11 cellular contexts compared by ENCODE assay signal in the genomic region with DNA sequence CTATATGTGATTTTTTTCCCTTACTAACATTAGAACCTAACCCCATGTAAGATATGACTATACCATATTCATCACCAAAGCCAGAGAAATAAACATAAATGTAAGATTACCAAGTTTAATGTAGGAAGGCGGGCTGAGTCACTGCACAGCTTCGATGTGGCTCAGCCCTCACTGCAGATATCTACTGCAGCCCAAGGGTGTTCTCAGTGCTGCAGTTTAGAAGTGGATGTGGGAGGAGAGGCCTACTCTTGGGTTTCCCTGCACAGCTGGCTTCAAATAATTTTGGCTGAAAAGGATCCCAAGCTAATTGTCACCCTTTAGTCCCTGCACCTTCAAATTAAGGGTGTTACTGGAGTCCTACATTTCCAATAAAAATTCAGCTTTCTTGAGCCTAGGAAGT. TPM values are rescaled to one million over a fixed set of nuclear protein-coding genes. Genes with fewer than 3 reads are reported as not detected.
DNase-seq lines count a peak whose midpoint lies in the region; ATAC-seq, FAIRE-seq and TF ChIP-seq lines count a peak whose summit lies in the region.
"Had no signal": no experiment of that assay in that cellular context is flagged by ENCODE, and none has a peak within 500 bp of the region (broad histone marks: within the 10 kb centered on the region; RNA-seq: fewer than 3 reads in every experiment).

No MANE protein-coding gene starts in this region.

- H3K9me3 ChIP-seq in OCI-LY3 (ENCODE audit: insufficient read depth, low read length): no peaks in the 10 kb centered on the region
- H3K9me3 ChIP-seq in GM12878 (replicated peaks; ENCODE audit: control insufficient read depth, insufficient read depth, low read length): no peaks in the 10 kb centered on the region; the same call in 2 of the 3 replicates
- H3K9me3 ChIP-seq: lower lobe of right lung, SJSA1 had no signal

- intact Hi-C loops in GM12878 (cut with micrococcal nuclease; ENCODE audit: unreplicated experiment) (no loop called here), CD14-positive monocyte (cut with micrococcal nuclease) (no loop called here)

- no peak for FAIRE-seq in GM12878 (lab: Jason Lieb, UNC)
- FAIRE-seq: colon had no signal

- no TSS peak for BruUV-seq in GM12878 (replicated peaks; lab: Mats Ljungman, UMichigan)

- RAD21 ChIA-PET in GM12878 (lab: Charles Lee; ENCODE audit: unreplicated experiment): interaction anchor here (0.7 to 5.7 kb wide), 5 partner anchors 32 to 333 kb away, joined by 3 to 42 read pairs (median 5); no protein-coding TSS in a partner anchor

- SMC1A ChIA-PET in GM12878 (lab: Charles Lee; ENCODE audit: uncharacterized antibody, unreplicated experiment): interaction anchor here (0.6 to 2.8 kb wide), 12 partner anchors 7 to 327 kb away, joined by 3 to 9 read pairs (median 4); no protein-coding TSS in a partner anchor

- DNase-seq in GM12878 (ENCODE audit: low read depth, low spot score) (no peak), H7 (no peak), CD14-positive monocyte (ENCODE audit: low spot score) (no peak)
- peak; percentile 74 for DNase-seq in stimulated activated CD4-positive, alpha-beta T cell treated with anti-CD3 and anti-CD28 coated beads, Interleukin-15, amount 100 ng/mL, for 24 hours
- DNase-seq: lower lobe of right lung had no signal

- no peak for TF ChIP-seq POLR2A in GM12878 (IDR thresholded peaks at IDR 0.05; ENCODE audit: low read depth, low read length)

- H3K4me3 Mint-ChIP-seq in CD14-positive monocyte: no peak overlapping the region

- H3K27ac Mint-ChIP-seq in CD14-positive monocyte: peak overlapping the region in 2 of 7 donors; percentile 43 to 76

- H3K4me2 ChIP-seq in OCI-LY3 (ENCODE audit: low read length) (peak overlapping the region; percentile 21), GM12878 (ENCODE audit: control insufficient read depth, insufficient read depth) (peak overlapping the region; percentile 90)

- peaks cover 100% of the 10 kb centered on the region for H3K79me2 ChIP-seq in OCI-LY3 (ENCODE audit: low read length)
- peaks cover 94% of the 10 kb centered on the region for H3K79me2 ChIP-seq in GM12878 (ENCODE audit: control insufficient read depth, insufficient read depth, low read length)

- peaks cover 37% of the 10 kb centered on the region for H3K4me1 Mint-ChIP-seq in CD14-positive monocyte

- no peak for TF ChIP-seq RAD21 in GM12878 (IDR thresholded peaks at IDR 0.05; ENCODE audit: insufficient read depth, low read depth, low read length)

- 0% methylated on average over 2 of the region's 2 CpGs for WGBS in GM12878 (ENCODE audit: insufficient coverage, insufficient replicate concordance, low lambda C conversion rate, missing lambda C conversion rate)

- H3K4me3 ChIP-seq in OCI-LY3 (ENCODE audit: low read length) (no peak overlapping the region), GM12878 (peak overlapping the region; percentile 53), H7 (ENCODE audit: insufficient read depth, low read depth, low read length) (no peak overlapping the region)
- H3K4me3 ChIP-seq: lower lobe of right lung, SJSA1 had no signal

- POLR2A ChIA-PET in GM12878 (lab: Charles Lee): interaction anchor here (0.6 to 2.0 kb wide), 6 partner anchors 9 to 456 kb away, joined by 3 to 5 read pairs (median 4); no protein-coding TSS in a partner anchor

- H4K20me1 ChIP-seq in OCI-LY3 (ENCODE audit: insufficient read depth, low read length) (peaks cover 78% of the 10 kb centered on the region), GM12878 (ENCODE audit: control insufficient read depth, insufficient read depth) (no peaks in the 10 kb centered on the region)

- TF ChIP-seq EP300 in GM12878 (IDR thresholded peaks at IDR 0.05; ENCODE audit: borderline replicate concordance in 1 of 2, control insufficient read depth in 1 of 2, low read depth in 2 of 2, low read length in 2 of 2): no peak

- H2AFZ ChIP-seq in OCI-LY3 (ENCODE audit: low read depth, low read length) (no peak overlapping the region), GM12878 (ENCODE audit: control insufficient read depth, low read depth, low read length) (no peak overlapping the region)

- in situ Hi-C loops in GM12878 (cut with MboI): no loop called here

- peak; percentile 29 for ATAC-seq in GM19463 (IDR thresholded peaks at IDR 0.05; ENCODE audit: unreplicated experiment)
- peak; percentile 58 for ATAC-seq in GM12878
- no peak for ATAC-seq in GM18511 (IDR thresholded peaks at IDR 0.05; ENCODE audit: unreplicated experiment)
- no peak for ATAC-seq in HG03159 (IDR thresholded peaks at IDR 0.05; ENCODE audit: unreplicated experiment)

- H3K27me3 Mint-ChIP-seq in CD14-positive monocyte (ENCODE audit: low read depth in 3 of 3): no peaks in the 10 kb centered on the region

- H3K9me3 Mint-ChIP-seq in CD14-positive monocyte: no peaks in the 10 kb centered on the region

- H3K36me3 ChIP-seq in OCI-LY3 (replicated peaks; ENCODE audit: low read depth, low read length) (peaks cover 35% of the 10 kb centered on the region), GM12878 (ENCODE audit: control insufficient read depth in 2 of 2, insufficient read depth in 2 of 2, low read length in 1 of 2) (peaks cover 4 to 8% of the 10 kb centered on the region in 2 experiments), H7 (replicated peaks; ENCODE audit: control insufficient read depth, insufficient read depth, low read length) (peaks cover 1% of the 10 kb centered on the region)

- H3K9ac ChIP-seq in OCI-LY3 (ENCODE audit: low read length) (no peak overlapping the region), GM12878 (ENCODE audit: control insufficient read depth, insufficient read depth, low read length) (no peak overlapping the region)

- TF ChIP-seq CTCF in OCI-LY3 (IDR thresholded peaks at IDR 0.05; ENCODE audit: low read depth, low read length) (no peak), GM12878 (IDR thresholded peaks at IDR 0.05 in 2 of 3, conservative IDR thresholded peaks at IDR 0.05 in 1 of 3; ENCODE audit: control insufficient read depth in 2 of 3, extremely low read depth in 1 of 3, insufficient read depth in 1 of 3, low read depth in 3 of 3, low read length in 3 of 3) (no peak), CD14-positive monocyte (IDR thresholded peaks at IDR 0.05) (no peak)

- CTCF ChIA-PET in GM12878 (lab: Yijun Ruan, JAX): interaction anchor here (0.6 to 2.3 kb wide), 6 partner anchors 39 to 180 kb away, joined by 3 to 10 read pairs (median 4); partner anchors contain the start of gene ATOSA

- H3K36me3 Mint-ChIP-seq in CD14-positive monocyte: peaks cover 21 to 36% of the 10 kb centered on the region in 2 donors

- H3K4me1 ChIP-seq in OCI-LY3 (ENCODE audit: low read length): peaks cover 30% of the 10 kb centered on the region
- peaks cover 26% of the 10 kb centered on the region for H3K4me1 ChIP-seq in GM12878 (ENCODE audit: control insufficient read depth, insufficient read depth, low read length)

- 0 out of 2 replicates have a peak overlapping the region, but pooled peaks have one; percentile 4 for H3K27ac ChIP-seq in OCI-LY3 (ENCODE audit: low read length)
- peak overlapping the region; percentile 85 for H3K27ac ChIP-seq in GM12878 (ENCODE audit: control insufficient read depth, insufficient read depth)
- H3K27ac ChIP-seq: lower lobe of right lung, SJSA1 had no signal

- H3K27me3 ChIP-seq in OCI-LY3 (ENCODE audit: low read depth, low read length): no peaks in the 10 kb centered on the region
- H3K27me3 ChIP-seq in GM12878 (replicated peaks in 1 of 2; ENCODE audit: control insufficient read depth in 2 of 2, insufficient read depth in 2 of 2, low read length in 1 of 2): no peaks in the 10 kb centered on the region
- H3K27me3 ChIP-seq in H7 (ENCODE audit: control insufficient read depth, insufficient read depth, low read length): no peaks in the 10 kb centered on the region
- H3K27me3 ChIP-seq: SJSA1 had no signal

RNA-seq across cellular contexts. Expression of gene ARPP19, which starts 9.2 kb away (rescaled TPM):
- total RNA-seq in GM12878 (2013; cell fraction: nucleolus; rRNA removed): 73.4 and 75.0 TPM in 2 replicates
- total RNA-seq in GM12878 (2014; rRNA removed) (122 and 150 TPM in 2 replicates), GM12878 (2014; rRNA removed; fragmentation: Illumina TruSeq; extraction: Trizol) (123 and 129 TPM in 2 replicates), GM12878 (2021) (161 and 167 TPM in 2 replicates)
- 27.5 TPM for polyA plus RNA-seq in GM12878 (2011; ENCODE audit: low read depth)
- polyA plus RNA-seq in GM12878 (2011; rRNA removed) (167 and 209 TPM in 2 replicates), GM12878 (2014; fragmentation: Illumina TruSeq; extraction: Trizol) (119 and 147 TPM in 2 replicates), GM12878 (2014; fragmentation: Nextera tagmentation; extraction: Ambion mirVana) (100 to 1,000 TPM in 1 of 2 experiments, 10 to 100 TPM in 1; 77.2 to 114 TPM), GM12878 (2014; rRNA removed) (71.2 and 84.8 TPM in 2 replicates), GM12878 (2016; fragmentation: Nextera tagmentation; extraction: Ambion mirVana) (100 to 1,000 TPM; 120 to 124 TPM), CD14-positive monocyte (10 to 100 TPM; 44.4 to 48.3 TPM)
- polyA plus RNA-seq in GM12878 (2011; cell fraction: cytosol; rRNA removed): 40.2 and 49.8 TPM in 2 replicates
- polyA plus RNA-seq in GM12878 (2011; cell fraction: nucleus; rRNA removed): 24.9 and 28.6 TPM in 2 replicates
- 48.0 and 52.4 TPM in 2 replicates for polyA plus RNA-seq in GM12878 (2012)
- 62.9 and 115 TPM in 2 replicates for polyA minus RNA-seq in GM12878 (2011; rRNA and poly(A)+ RNA removed)
- polyA minus RNA-seq in GM12878 (2011; cell fraction: cytosol; rRNA and poly(A)+ RNA removed): 40.1 and 44.7 TPM in 2 replicates
- polyA minus RNA-seq in GM12878 (2011; cell fraction: nucleus; rRNA and poly(A)+ RNA removed): 13.4 and 25.0 TPM in 2 replicates
- total RNA-seq in H7 (2014; rRNA removed; shearing (Covaris generic)): 108 and 124 TPM in 2 replicates

RNA-seq across cellular contexts. Expression of gene MYO5A, which starts 30.9 kb away (rescaled TPM):
- total RNA-seq in GM12878 (2013; cell fraction: nucleolus; rRNA removed): 30.8 and 31.3 TPM in 2 replicates
- 32.4 and 33.1 TPM in 2 replicates for total RNA-seq in GM12878 (2014; rRNA removed)
- total RNA-seq in GM12878 (2014; rRNA removed; fragmentation: Illumina TruSeq; extraction: Trizol): 32.1 and 35.0 TPM in 2 replicates
- 30.2 and 34.6 TPM in 2 replicates for total RNA-seq in GM12878 (2021)
- 7.1 TPM for polyA plus RNA-seq in GM12878 (2011; ENCODE audit: low read depth)
- polyA plus RNA-seq in GM12878 (2011; rRNA removed): 42.9 and 44.5 TPM in 2 replicates
- polyA plus RNA-seq in GM12878 (2011; cell fraction: cytosol; rRNA removed): 37.6 and 43.4 TPM in 2 replicates
- 51.9 and 59.1 TPM in 2 replicates for polyA plus RNA-seq in GM12878 (2011; cell fraction: nucleus; rRNA removed)
- 9.3 and 14.9 TPM in 2 replicates for polyA plus RNA-seq in GM12878 (2012)
- 26.8 and 41.0 TPM in 2 replicates for polyA plus RNA-seq in GM12878 (2014; fragmentation: Illumina TruSeq; extraction: Trizol)
- polyA plus RNA-seq in GM12878 (2014; fragmentation: Nextera tagmentation; extraction: Ambion mirVana): 1 to 10 TPM; 4.2 to 4.3 TPM
- 29.8 and 30.4 TPM in 2 replicates for polyA plus RNA-seq in GM12878 (2014; rRNA removed)
- 10 to 100 TPM; 17.6 to 18.1 TPM for polyA plus RNA-seq in GM12878 (2016; fragmentation: Nextera tagmentation; extraction: Ambion mirVana)
- polyA minus RNA-seq in GM12878 (2011; rRNA and poly(A)+ RNA removed): 72.4 and 94.5 TPM in 2 replicates
- 17.6 and 29.7 TPM in 2 replicates for polyA minus RNA-seq in GM12878 (2011; cell fraction: cytosol; rRNA and poly(A)+ RNA removed)
- 28.9 and 42.3 TPM in 2 replicates for polyA minus RNA-seq in GM12878 (2011; cell fraction: nucleus; rRNA and poly(A)+ RNA removed)
- total RNA-seq in H7 (2014; rRNA removed; shearing (Covaris generic)): 9.7 and 13.4 TPM in 2 replicates
- polyA plus RNA-seq in CD14-positive monocyte: 10 to 100 TPM in 1 of 2 donors, 1 to 10 TPM in 1; 6.9 to 16.6 TPM

Comparison
In these comparisons a context has a peak if more than half of its experiments do, and no peak if none do; other contexts are left out.
1. ATAC-seq: peak in GM19463 (single experiment) and GM12878 (single experiment); none in GM18511 (single experiment) and HG03159 (single experiment).